Comparison of ENCODE assay signal across 8 cellular contexts in the genomic region with DNA sequence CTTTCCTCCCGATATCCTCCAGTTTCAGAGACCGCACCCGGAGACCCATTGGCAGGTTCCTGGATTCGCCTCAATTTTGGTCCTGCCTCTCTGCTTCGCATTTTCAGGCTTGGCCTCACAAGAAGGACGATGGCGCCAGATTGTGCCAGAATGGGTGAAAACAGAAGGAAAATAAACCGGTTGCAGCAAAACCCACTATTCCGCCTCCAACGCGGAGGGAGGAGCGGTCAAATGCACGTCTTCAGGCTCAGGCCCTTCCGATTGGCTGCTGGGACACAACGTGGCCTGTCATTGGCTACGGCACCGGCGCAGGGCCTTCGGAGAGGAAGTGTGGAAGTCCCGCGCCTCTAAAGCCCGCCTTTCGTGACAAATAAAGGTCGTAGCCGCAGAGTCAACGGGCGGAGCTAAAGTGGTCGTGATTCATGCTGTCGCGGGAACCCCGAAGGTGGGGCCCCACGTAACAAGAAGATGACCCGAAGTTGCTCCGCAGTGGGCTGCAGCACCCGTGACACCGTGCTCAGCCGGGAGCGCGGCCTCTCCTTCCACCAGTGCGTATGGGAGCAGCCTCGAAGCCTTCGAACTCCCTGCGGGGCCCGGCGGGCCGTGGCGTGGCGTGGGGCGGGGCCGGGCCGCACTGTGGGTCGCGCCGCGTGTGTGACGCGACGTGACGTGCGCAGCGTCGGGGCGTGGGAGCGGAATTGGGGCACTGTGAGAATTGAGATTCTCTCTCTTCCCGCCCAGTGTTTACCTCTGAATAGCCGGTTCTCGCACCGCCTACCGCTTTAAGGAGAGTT. TPM values are rescaled to one million over a fixed set of nuclear protein-coding genes. Genes with fewer than 3 reads are reported as not detected.
A peak's percentile ranks its signal among the peaks of the same experiment; 100 is the strongest.
DNase-seq lines count a peak whose midpoint lies in the region; ATAC-seq and TF ChIP-seq lines count a peak whose summit lies in the region.

THAP9 (plus strand) TSS at position 401 of the 794 bp plus-strand sequence; CDS start at position 469, 68 bp downstream.

- DNase-seq in NCI-H2029 treated with DMSO at 0.1 percent for 48 hours (lab: John Stamatoyannopoulos, UW) (peak; percentile 92), T1000 (lab: John Stamatoyannopoulos, UW) (peak; percentile 96), astrocyte of the spinal cord (ENCODE audit: low read depth, low spot score) (peak; percentile 100), hippocampal formation (lab: John Stamatoyannopoulos, UW) (peak; percentile 97 to 98), renal cortical epithelial cell (ENCODE audit: low read depth) (peak; percentile 98)

- peak; percentile 81 for ATAC-seq in GM18517 (IDR thresholded peaks at IDR 0.05; ENCODE audit: unreplicated experiment)
- peak; percentile 89 for ATAC-seq in HG03025 (IDR thresholded peaks at IDR 0.05; ENCODE audit: low FRiP score, unreplicated experiment)

- H3K4me3 ChIP-seq in astrocyte of the spinal cord (ENCODE audit: low read depth, low read length) = peak within 1 kb of the TSS; percentile 92

- H3K27ac ChIP-seq in 22Rv1 = peak within 1 kb of the TSS; percentile 98

- TF ChIP-seq CTCF in 22Rv1 (IDR thresholded peaks at IDR 0.05) (no peak), astrocyte of the spinal cord (IDR thresholded peaks at IDR 0.05; ENCODE audit: low read depth, low read length) (no peak)

- in situ Hi-C loops in astrocyte of the spinal cord (cut with HindIII; ENCODE audit: low sequenced_read_pairs) = no loop called here

RNA-seq across cellular contexts. Expression of gene THAP9, which starts in this region (rescaled TPM):
- total RNA-seq in renal cortical epithelial cell = 6.6 and 10.1 TPM in 2 replicates

Comparison
In these comparisons a context has a peak if more than half of its experiments do, and no peak if none do; other contexts are left out.
1. Peak in every context shown above with its lines: DNase-seq, ATAC-seq, H3K4me3 ChIP-seq and H3K27ac ChIP-seq.